9 cellular contexts compared by ENCODE assay signal in genomic region chr1:50971748-50972305, GRCh38. TPM values are rescaled to one million over a fixed set of nuclear protein-coding genes. Genes with fewer than 3 reads are reported as not detected.
DNase-seq lines count a peak whose midpoint lies in the region; ATAC-seq and TF ChIP-seq lines count a peak whose summit lies in the region.
"Had no signal": no experiment of that assay in that cellular context is flagged by ENCODE, and none has a peak within 500 bp of the region (broad histone marks: within the 10 kb centered on the region; RNA-seq: fewer than 3 reads in every experiment).

No MANE protein-coding gene starts in this region.

- DNase-seq in A673 (ENCODE audit: low spot score) (no peak), RWPE2 (ENCODE audit: low spot score) (no peak), immature natural killer cell (no peak), type B pancreatic cell (ENCODE audit: extremely low spot score, unreplicated experiment) (no peak), thyroid gland (no peak), progenitor cell of endocrine pancreas (ENCODE audit: low spot score, unreplicated experiment) (no peak)
- DNase-seq: endodermal cell had no signal

- H3K36me3 ChIP-seq in A673 (ENCODE audit: insufficient read depth, low read length, poor library complexity, severe bottlenecking) (peaks cover 19% of the 10 kb centered on the region), DOHH2 (ENCODE audit: control insufficient read depth, low read length) (peaks cover 64% of the 10 kb centered on the region), RWPE2 (ENCODE audit: low read depth) (no peaks in the 10 kb centered on the region), thyroid gland (no peaks in the 10 kb centered on the region)

- peaks cover 0 to 8% (median 4%) of the 10 kb centered on the region in 3 donors for H3K27me3 Mint-ChIP-seq in immature natural killer cell (ENCODE audit: low read depth in 3 of 3)
- H3K27me3 Mint-ChIP-seq in type B pancreatic cell = peaks cover 87% of the 10 kb centered on the region
- peaks cover 87% of the 10 kb centered on the region for H3K27me3 Mint-ChIP-seq in progenitor cell of endocrine pancreas

- ATAC-seq in RWPE2 (ENCODE audit: low read depth) = no peak
- ATAC-seq in GM21390 (IDR thresholded peaks at IDR 0.05; ENCODE audit: unreplicated experiment) = no peak

- H3K27ac ChIP-seq in A673 (ENCODE audit: low read depth, low read length, poor library complexity, severe bottlenecking) = peak overlapping the region; percentile 97
- H3K27ac ChIP-seq in DOHH2 (ENCODE audit: low read depth, low read length) = peak overlapping the region; percentile 97
- no peak overlapping the region for H3K27ac ChIP-seq in RWPE2 (ENCODE audit: poor library complexity, severe bottlenecking)
- no peak overlapping the region for H3K27ac ChIP-seq in thyroid gland

- H3K9me3 Mint-ChIP-seq in immature natural killer cell (no peaks in the 10 kb centered on the region), type B pancreatic cell (no peaks in the 10 kb centered on the region), progenitor cell of endocrine pancreas (ENCODE audit: low read depth) (no peaks in the 10 kb centered on the region)
- H3K9me3 Mint-ChIP-seq: endodermal cell had no signal

- peak overlapping the region in 1 of 6 donors; percentile 76 for H3K27ac Mint-ChIP-seq in immature natural killer cell
- H3K27ac Mint-ChIP-seq in type B pancreatic cell = no peak overlapping the region
- no peak overlapping the region for H3K27ac Mint-ChIP-seq in progenitor cell of endocrine pancreas
- H3K27ac Mint-ChIP-seq: endodermal cell had no signal

- peaks cover 32% of the 10 kb centered on the region for H3F3A ChIP-seq in DOHH2 (ENCODE audit: control insufficient read depth, insufficient read depth)

- intact Hi-C loops in A673 (cut with micrococcal nuclease; ENCODE audit: unreplicated experiment) = no loop called here
- intact Hi-C loops in thyroid gland (cut with DNase I) = no loop called here

- peaks cover 34 to 58% of the 10 kb centered on the region in 2 donors for H3K4me1 Mint-ChIP-seq in immature natural killer cell
- peaks cover 8% of the 10 kb centered on the region for H3K4me1 Mint-ChIP-seq in type B pancreatic cell (ENCODE audit: unreplicated experiment)
- H3K4me1 Mint-ChIP-seq in progenitor cell of endocrine pancreas (ENCODE audit: low read depth) = peaks cover 6% of the 10 kb centered on the region

- POLR2A ChIA-PET in A673 (lab: Charles Lee; ENCODE audit: low non-redundant PET) = no interaction called here

- peak overlapping the region; percentile 92 for H3K4me3 ChIP-seq in A673 (ENCODE audit: low read depth, low read length, poor library complexity, severe bottlenecking)
- peak overlapping the region; percentile 91 for H3K4me3 ChIP-seq in DOHH2 (ENCODE audit: low read length)
- H3K4me3 ChIP-seq in RWPE2 (ENCODE audit: severe bottlenecking) = peak overlapping the region; percentile 54
- no peak overlapping the region for H3K4me3 ChIP-seq in thyroid gland (replicated peaks in 1 of 3)

- H3K36me3 Mint-ChIP-seq in immature natural killer cell (peaks cover 0 to 5% (median 3%) of the 10 kb centered on the region in 3 donors), type B pancreatic cell (no peaks in the 10 kb centered on the region), progenitor cell of endocrine pancreas (ENCODE audit: insufficient read depth) (no peaks in the 10 kb centered on the region)

- H3K4me2 ChIP-seq in DOHH2 (ENCODE audit: low read length) = peak overlapping the region; percentile 83

- CTCF ChIA-PET in A673 (lab: Charles Lee) = interaction anchor here (0.8 kb wide), 1 partner anchor 12 kb away, joined by 3 read pairs; the partner anchor contains the start of gene FAF1

- H3K4me1 ChIP-seq in A673 (ENCODE audit: insufficient read depth, low read length, poor library complexity, severe bottlenecking) (peaks cover 44% of the 10 kb centered on the region), DOHH2 (ENCODE audit: control insufficient read depth, low read length) (peaks cover 35% of the 10 kb centered on the region), RWPE2 (ENCODE audit: insufficient read depth, poor library complexity, severe bottlenecking) (peaks cover 5% of the 10 kb centered on the region), thyroid gland (peaks cover 8 to 9% of the 10 kb centered on the region in 2 donors)

- no peak for TF ChIP-seq POLR2A in thyroid gland (IDR thresholded peaks at IDR 0.05)

- H4K20me1 ChIP-seq in DOHH2 (ENCODE audit: control insufficient read depth, insufficient read depth, low read depth, low read length) = no peaks in the 10 kb centered on the region

- H3K4me3 Mint-ChIP-seq in immature natural killer cell = peak overlapping the region in 4 of 5 donors; percentile 97 to 100 (median 100)
- H3K4me3 Mint-ChIP-seq in type B pancreatic cell = no peak overlapping the region
- no peak overlapping the region for H3K4me3 Mint-ChIP-seq in progenitor cell of endocrine pancreas (ENCODE audit: low read depth)
- H3K4me3 Mint-ChIP-seq: endodermal cell had no signal

- H3K27me3 ChIP-seq in A673 (replicated peaks; ENCODE audit: insufficient read depth, low read depth, low read length, poor library complexity) (no peaks in the 10 kb centered on the region), DOHH2 (ENCODE audit: control insufficient read depth, low read length) (no peaks in the 10 kb centered on the region), RWPE2 (ENCODE audit: insufficient read depth, poor library complexity, severe bottlenecking) (no peaks in the 10 kb centered on the region), thyroid gland (no peaks in the 10 kb centered on the region)

- no TSS peak for BruUV-seq in A673 (replicated peaks; lab: Mats Ljungman, UMichigan)

- H3K9me3 ChIP-seq in A673 (ENCODE audit: low read depth, low read length, poor library complexity, severe bottlenecking) (no peaks in the 10 kb centered on the region), DOHH2 (ENCODE audit: control insufficient read depth, insufficient read depth, low read length) (no peaks in the 10 kb centered on the region), RWPE2 (ENCODE audit: severe bottlenecking) (no peaks in the 10 kb centered on the region), thyroid gland (no peaks in the 10 kb centered on the region)

- 82 to 84% methylated on average over 6 of the region's 6 CpGs for WGBS in thyroid gland, 2 donors

- H3K9me2 ChIP-seq in DOHH2 (replicated peaks; ENCODE audit: control insufficient read depth, low read length) = no peaks in the 10 kb centered on the region

- peaks cover 94% of the 10 kb centered on the region for H3K79me2 ChIP-seq in DOHH2 (ENCODE audit: control insufficient read depth, low read length)

- TF ChIP-seq CTCF in A673 (conservative IDR thresholded peaks at IDR 0.05; ENCODE audit: low read depth, low read length) (no peak), DOHH2 (IDR thresholded peaks at IDR 0.05; ENCODE audit: low read depth, low read length, poor library complexity, severe bottlenecking) (no peak), RWPE2 (IDR thresholded peaks at IDR 0.05; ENCODE audit: poor library complexity, severe bottlenecking) (no peak), type B pancreatic cell (conservative IDR thresholded peaks at IDR 0.05) (no peak), thyroid gland (IDR thresholded peaks at IDR 0.05) (no peak), progenitor cell of endocrine pancreas (IDR thresholded peaks at IDR 0.05; ENCODE audit: unreplicated experiment) (no peak)

RNA-seq across cellular contexts. Expression of gene CDKN2C, which starts 1.8 kb away (rescaled TPM):
- total RNA-seq in A673 (2021) (50.9 and 53.5 TPM in 2 replicates), type B pancreatic cell (ENCODE audit: low replicate concordance) (1.5 and 2.4 TPM in 2 replicates), thyroid gland (10 to 100 TPM; 10.3 to 21.6 (median 11.6) TPM), progenitor cell of endocrine pancreas (0.26 and 0.33 TPM in 2 replicates)
- 10 to 100 TPM; 12.7 to 22.8 (median 18.2) TPM for polyA plus RNA-seq in immature natural killer cell

RNA-seq across cellular contexts. Expression of gene FAF1, which starts 11.8 kb away (rescaled TPM):
- 105 and 109 TPM in 2 replicates for total RNA-seq in A673 (2021)
- 10 to 100 TPM; 31.1 to 49.8 (median 44.0) TPM for polyA plus RNA-seq in immature natural killer cell
- 49.9 and 60.8 TPM in 2 replicates for total RNA-seq in type B pancreatic cell (ENCODE audit: low replicate concordance)
- total RNA-seq in thyroid gland = 10 to 100 TPM; 47.1 to 87.0 (median 79.4) TPM
- total RNA-seq in progenitor cell of endocrine pancreas = 49.0 and 55.4 TPM in 2 replicates

Comparison
In these comparisons a context has a peak if more than half of its experiments do, and no peak if none do; other contexts are left out.
1. H3K27ac ChIP-seq: peak in A673 (single experiment) and DOHH2 (single experiment); none in RWPE2 (single experiment) and thyroid gland (0 of 3).
2. H3K4me3 ChIP-seq: peak in A673 (single experiment), DOHH2 (single experiment) and RWPE2 (single experiment); none in thyroid gland (0 of 3).
3. H3K4me3 Mint-ChIP-seq: peak in immature natural killer cell (4 of 5); none in type B pancreatic cell (single experiment) and progenitor cell of endocrine pancreas (single experiment).